Comparison of ENCODE assay signal across 8 cellular contexts in the genomic region with DNA sequence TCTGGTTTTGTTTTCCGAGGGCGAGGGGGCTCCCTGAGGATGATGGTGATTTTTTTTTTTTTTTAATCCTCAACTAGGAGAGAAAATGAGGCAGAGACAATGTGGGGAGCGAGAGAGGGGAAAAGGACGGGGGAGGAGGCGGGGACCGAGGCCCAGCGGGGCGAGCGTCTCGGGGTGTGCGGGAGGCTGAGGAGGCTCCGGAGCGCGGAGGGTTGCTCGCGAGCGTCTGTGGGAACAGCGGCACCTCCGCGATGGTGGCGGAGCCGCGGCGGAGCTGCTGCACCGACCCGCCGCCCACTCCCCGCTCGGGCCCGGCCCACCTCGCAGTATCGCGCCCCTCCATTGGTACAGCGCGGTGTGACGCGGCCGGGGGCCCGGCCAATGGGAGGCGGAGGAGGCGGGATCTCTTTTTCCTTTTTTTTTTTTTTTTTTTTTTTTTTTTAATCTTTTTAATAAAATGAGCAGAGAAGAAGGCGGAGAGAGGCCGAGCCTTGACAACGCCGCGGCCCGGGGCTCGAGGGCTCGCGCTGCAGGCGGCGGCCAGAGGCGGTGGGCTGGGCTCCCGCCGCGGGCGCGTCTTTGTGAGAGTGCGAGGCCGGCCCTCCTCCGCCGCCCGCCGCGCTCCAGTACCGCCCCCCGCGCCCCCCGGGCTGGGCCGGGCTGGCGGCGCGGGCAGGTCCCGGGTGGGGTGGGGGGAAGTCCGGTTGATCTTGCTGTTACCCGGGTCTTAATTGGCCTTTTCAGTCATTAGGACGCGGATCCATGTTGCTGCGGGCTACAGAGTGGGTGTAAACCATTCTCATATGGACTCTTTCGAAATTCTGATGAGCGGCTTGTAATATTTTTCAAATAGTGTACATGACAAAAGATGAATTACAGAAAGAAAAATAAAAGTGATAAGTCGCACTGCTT. TPM values are rescaled to one million over a fixed set of nuclear protein-coding genes. Genes with fewer than 3 reads are reported as not detected.
DNase-seq lines count a peak whose midpoint lies in the region; ATAC-seq, FAIRE-seq and TF ChIP-seq lines count a peak whose summit lies in the region.

TSS of gene RERE (minus strand) at position 228 of the 912 bp plus-strand sequence.

- intact Hi-C loops in colonic mucosa (cut with DNase I), result no loop called here

- ATAC-seq in HG03442 (IDR thresholded peaks at IDR 0.05; ENCODE audit: unreplicated experiment) (peak; percentile 89), left lobe of liver (peak; percentile 95)

- peaks cover 7% of the 10 kb centered on the region for H3K4me1 ChIP-seq in colonic mucosa

- H3K27ac ChIP-seq in colonic mucosa, result peak within 1 kb of the TSS; percentile 83

- peak; percentile 56 for FAIRE-seq in GM19239 (lab: Jason Lieb, UNC)

- TF ChIP-seq CTCF in BJ (IDR thresholded peaks at IDR 0.05; ENCODE audit: insufficient read depth, low read depth, low read length), result no peak
- no peak for TF ChIP-seq CTCF in colonic mucosa (IDR thresholded peaks at IDR 0.05)

- H3K36me3 ChIP-seq in BJ (ENCODE audit: control insufficient read depth, insufficient read depth, low read length) (no peaks in the 10 kb centered on the region), colonic mucosa (no peaks in the 10 kb centered on the region)

- H3K4me3 ChIP-seq in BJ (ENCODE audit: low read depth, low read length) (peak within 1 kb of the TSS; percentile 91), colonic mucosa (peak within 1 kb of the TSS; percentile 81)

- H3K9ac ChIP-seq in colonic mucosa (ENCODE audit: low read depth in 2 of 2, low read length in 2 of 2), result peak within 1 kb of the TSS; percentile 94 to 97

- DNase-seq in BJ (ENCODE audit: low read depth) (peak; percentile 37), GM19239 (ENCODE audit: insufficient read length, low spot score) (peak; percentile 98), NCI-H526 treated with DMSO at 0.1 percent for 48 hours (lab: John Stamatoyannopoulos, UW) (peak; percentile 76), colonic mucosa (peak; percentile 93), left lobe of liver (ENCODE audit: low spot score) (peak; percentile 95)
- DNase-seq in activated CD4-positive, alpha-beta T cell treated with anti-CD3 and anti-CD28 coated beads for 48 hours, result peak; percentile 96
- peak; percentile 96 to 97 for DNase-seq in stimulated activated CD4-positive, alpha-beta T cell treated with anti-CD3 and anti-CD28 coated beads, Interleukin-2, amount 100 ng/mL, for 24 hours

- no peaks in the 10 kb centered on the region for H3K9me3 ChIP-seq in colonic mucosa

- H3K27me3 ChIP-seq in BJ (ENCODE audit: control insufficient read depth, insufficient read depth, low read length) (no peaks in the 10 kb centered on the region), colonic mucosa (no peaks in the 10 kb centered on the region)

- CTCF ChIA-PET in BJ (lab: Yijun Ruan, JAX), result interaction anchor here (0.6 to 1.5 kb wide), 3 partner anchors 32 to 181 kb away, joined by 3 read pairs; no protein-coding TSS in a partner anchor

- POLR2A ChIA-PET in BJ (lab: Charles Lee), result interaction anchor here (0.5 to 0.6 kb wide), 2 partner anchors 23 to 709 kb away, joined by 3 read pairs; no protein-coding TSS in a partner anchor

RNA-seq across cellular contexts. Expression of gene RERE, which starts in this region (rescaled TPM):
- polyA plus RNA-seq in BJ (2011; rRNA removed), result 3.8 and 5.9 TPM in 2 replicates
- 42.7 and 57.8 TPM in 2 replicates for polyA minus RNA-seq in BJ (2011; rRNA and poly(A)+ RNA removed)
- total RNA-seq in colonic mucosa (100 to 1,000 TPM in 1 of 2 donors, 10 to 100 TPM in 1; 96.0 to 105 TPM), left lobe of liver (30.9 TPM)

Comparison
In these comparisons a context has a peak if more than half of its experiments do, and no peak if none do; other contexts are left out.
1. Peak in every context shown above with its lines: DNase-seq, ATAC-seq, H3K4me3 ChIP-seq and H3K27ac ChIP-seq.
2. DNase-seq: peak in every context shown above with its lines; median percentile 98 in GM19239; 96 in stimulated activated CD4-positive, alpha-beta T cell treated with anti-CD3 and anti-CD28 coated beads, Interleukin-2, amount 100 ng/mL, for 24 hours; 96 in activated CD4-positive, alpha-beta T cell treated with anti-CD3 and anti-CD28 coated beads for 48 hours; 95 in left lobe of liver; 93 in colonic mucosa; 76 in NCI-H526 treated with DMSO at 0.1 percent for 48 hours; 37 in BJ.